16 cellular contexts compared by ENCODE assay signal in genomic region chr5:77355751-77356150, GRCh38.
"Had no signal": no experiment of that assay in that cellular context is flagged by ENCODE, and none has a peak within 500 bp of the region (broad histone marks: within the 10 kb centered on the region; RNA-seq: fewer than 3 reads in every experiment).

No MANE protein-coding gene starts in this region.

- DNase-seq: activated CD4-positive, alpha-beta T cell treated with anti-CD3 and anti-CD28 coated beads, Interleukin-2, amount 50 U/mL, for 1 hour; activated CD4-positive, CD25-positive, alpha-beta regulatory T cell treated with anti-CD3 and anti-CD28 coated beads, Interleukin-2, amount 50 U/mL, for 72 hours; activated gamma-delta T cell; activated T-cell treated with anti-CD3 and anti-CD28 coated beads, Interleukin-2, amount 50 U/mL, for 72 hours; cerebellar nuclear complex; cortex of kidney; left ventricle myocardium inferior; stimulated activated CD4-positive, alpha-beta T cell treated with anti-CD3 and anti-CD28 coated beads, Interleukin-2, amount 100 ng/mL, for 24 hours; T1000; transverse colon had no signal

- H3K36me3 ChIP-seq: left ventricle myocardium inferior, transverse colon, vagina had no signal

- H3K4me3 ChIP-seq: left ventricle myocardium inferior, transverse colon, vagina had no signal

- H3K27ac ChIP-seq: left ventricle myocardium inferior, vagina had no signal

- FAIRE-seq: bronchial epithelial cell, frontal cortex, keratinocyte had no signal

- H3K27me3 Mint-ChIP-seq: activated naive CD4-positive, alpha-beta T cell treated with anti-CD3 and anti-CD28 coated beads, Interleukin-2, amount 50 U/mL, for 24 hours had no signal

- H3K9me3 ChIP-seq: left ventricle myocardium inferior, transverse colon, vagina had no signal

- H3K27me3 ChIP-seq: transverse colon, vagina had no signal

- H3K27ac Mint-ChIP-seq: activated naive CD4-positive, alpha-beta T cell treated with anti-CD3 and anti-CD28 coated beads, Interleukin-2, amount 50 U/mL, for 24 hours; stimulated activated naive CD8-positive, alpha-beta T cell treated with anti-CD3 and anti-CD28 coated beads, Interleukin-15, Interleukin-2, amounts not matched to agents 100 ng/mL and 50 ng/mL, for 24 hours had no signal

- H3K4me1 ChIP-seq: transverse colon had no signal

- H3K9me3 Mint-ChIP-seq: activated naive CD4-positive, alpha-beta T cell treated with anti-CD3 and anti-CD28 coated beads, Interleukin-2, amount 50 U/mL, for 24 hours; activated T-cell treated with anti-CD3 and anti-CD28 coated beads, Interleukin-2, amount 50 U/mL, for 72 hours; stimulated activated naive CD8-positive, alpha-beta T cell treated with anti-CD3 and anti-CD28 coated beads, Interleukin-15, Interleukin-2, amounts not matched to agents 100 ng/mL and 50 ng/mL, for 24 hours had no signal

- H3K4me3 Mint-ChIP-seq: stimulated activated naive CD8-positive, alpha-beta T cell treated with anti-CD3 and anti-CD28 coated beads, Interleukin-15, Interleukin-2, amounts not matched to agents 100 ng/mL and 50 ng/mL, for 24 hours had no signal
